ENCODE assay signal across 15 cellular contexts in the genomic region with DNA sequence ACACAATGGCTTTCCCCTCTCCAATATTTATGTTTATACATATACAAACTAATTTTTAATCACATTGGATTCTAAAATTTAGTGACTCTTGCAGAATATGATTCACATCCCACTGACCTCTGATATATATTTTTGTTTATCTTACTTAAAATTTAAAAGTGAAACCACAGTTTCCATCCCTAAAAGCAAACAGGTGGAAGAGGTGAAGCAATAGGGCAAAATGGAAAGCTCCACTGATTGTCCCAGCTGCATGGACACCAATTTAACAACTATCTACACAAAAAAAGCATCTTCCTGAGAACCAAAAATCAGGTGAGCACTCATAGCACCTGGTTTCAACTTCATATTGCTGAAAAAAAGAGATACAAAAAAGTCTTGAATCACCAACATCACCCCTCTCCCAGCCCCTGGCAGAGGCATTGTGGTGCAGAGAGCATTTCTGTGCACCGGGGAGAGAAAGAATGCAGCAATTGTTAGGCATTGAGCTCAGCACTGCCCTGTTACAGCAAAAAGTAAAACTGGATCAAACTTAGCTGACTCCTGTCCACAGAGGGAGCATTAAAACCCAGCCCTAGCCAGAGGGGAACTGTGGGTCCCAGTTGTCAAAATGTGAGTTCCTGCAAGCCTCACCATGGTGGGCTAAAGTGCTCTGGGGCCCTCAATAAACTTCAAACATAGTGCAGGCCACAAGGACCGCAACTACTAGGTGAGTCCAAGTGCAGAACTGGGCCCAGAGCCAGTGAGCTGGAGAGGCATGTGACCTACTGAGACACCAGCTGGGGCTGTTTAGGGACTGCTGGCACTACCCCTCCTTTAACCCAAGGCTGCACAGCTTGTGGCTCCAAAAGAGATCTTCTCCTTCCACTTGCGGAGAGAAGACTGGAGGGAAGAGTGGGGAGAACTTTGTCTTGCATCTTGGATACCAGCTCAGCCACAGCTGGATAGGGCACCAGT.
DNase-seq lines count a peak whose midpoint lies in the region; TF ChIP-seq lines count a peak whose summit lies in the region.
"Had no signal": no experiment of that assay in that cellular context is flagged by ENCODE, and none has a peak within 500 bp of the region (broad histone marks: within the 10 kb centered on the region; RNA-seq: fewer than 3 reads in every experiment).

No MANE protein-coding gene starts in this region.

- no peak for TF ChIP-seq POLR2A in uterus (IDR thresholded peaks at IDR 0.05)

- H3K27ac Mint-ChIP-seq in glutamatergic neuron (ENCODE audit: unreplicated experiment): no peak overlapping the region
- H3K27ac Mint-ChIP-seq: type B pancreatic cell had no signal

- H3K27me3 Mint-ChIP-seq in glutamatergic neuron (ENCODE audit: unreplicated experiment): no peaks in the 10 kb centered on the region
- H3K27me3 Mint-ChIP-seq: type B pancreatic cell had no signal

- no peaks in the 10 kb centered on the region for H3K36me3 Mint-ChIP-seq in glutamatergic neuron (ENCODE audit: unreplicated experiment)

- H3K9me3 Mint-ChIP-seq in glutamatergic neuron (ENCODE audit: unreplicated experiment): no peaks in the 10 kb centered on the region
- H3K9me3 Mint-ChIP-seq: type B pancreatic cell had no signal

- no peak overlapping the region for H3K4me3 Mint-ChIP-seq in glutamatergic neuron (ENCODE audit: unreplicated experiment)
- H3K4me3 Mint-ChIP-seq: type B pancreatic cell had no signal

- H3K27ac ChIP-seq in uterus: no peak overlapping the region

- intact Hi-C loops in uterus (cut with DNase I; ENCODE audit: low total_unique reads): no loop called here

- TF ChIP-seq CTCF in foreskin fibroblast (IDR thresholded peaks at IDR 0.05; ENCODE audit: low read depth, low read length): no peak
- TF ChIP-seq CTCF in uterus (IDR thresholded peaks at IDR 0.05): no peak
- TF ChIP-seq CTCF in glutamatergic neuron (IDR thresholded peaks at IDR 0.05; ENCODE audit: partially characterized antibody, unreplicated experiment): no peak

- peak; percentile 17 for DNase-seq in Ammon's horn (ENCODE audit: low spot score)
- DNase-seq in NCI-H2029 treated with DMSO at 0.1 percent for 48 hours (lab: John Stamatoyannopoulos, UW): peak; percentile 3
- peak; percentile 1 to 27 for DNase-seq in foreskin fibroblast
- peak; percentile 13 for DNase-seq in midbrain (lab: John Stamatoyannopoulos, UW)
- DNase-seq in epidermal melanocyte (ENCODE audit: insufficient read length, low spot score): no peak
- no peak for DNase-seq in uterus
- no peak for DNase-seq in stimulated activated CD4-positive, alpha-beta T cell treated with anti-CD3 and anti-CD28 coated beads, Interleukin-4, amount 100 ng/mL, for 4 hours
- DNase-seq in glutamatergic neuron: no peak
- DNase-seq: activated naive CD4-positive, alpha-beta T cell; AML-193; DND-41; NCI-H1092 treated with DMSO at 0.1 percent for 48 hours; NCI-H526 treated with DMSO at 0.1 percent for 48 hours; retina had no signal

- H3K4me1 ChIP-seq in uterus: no peaks in the 10 kb centered on the region

- H3K9me3 ChIP-seq in uterus: peaks cover 0 to 3% of the 10 kb centered on the region in 2 donors

- H3K4me3 ChIP-seq in foreskin fibroblast (ENCODE audit: low read depth in 1 of 2, low read length in 2 of 2) (no peak overlapping the region), uterus (no peak overlapping the region)

- no peaks in the 10 kb centered on the region for H3K27me3 ChIP-seq in uterus

- no peaks in the 10 kb centered on the region for H3K4me1 Mint-ChIP-seq in glutamatergic neuron (ENCODE audit: low read depth, unreplicated experiment)

- H3K36me3 ChIP-seq in uterus: no peaks in the 10 kb centered on the region

Comparison
In these comparisons a context has a peak if more than half of its experiments do, and no peak if none do; other contexts are left out.
1. DNase-seq: peak in Ammon's horn (single experiment), NCI-H2029 treated with DMSO at 0.1 percent for 48 hours (single experiment), foreskin fibroblast (2 of 2) and midbrain (single experiment); none in epidermal melanocyte (single experiment), uterus (0 of 2), stimulated activated CD4-positive, alpha-beta T cell treated with anti-CD3 and anti-CD28 coated beads, Interleukin-4, amount 100 ng/mL, for 4 hours (0 of 2) and glutamatergic neuron (single experiment).